8 cellular contexts compared by ENCODE assay signal in the genomic region with DNA sequence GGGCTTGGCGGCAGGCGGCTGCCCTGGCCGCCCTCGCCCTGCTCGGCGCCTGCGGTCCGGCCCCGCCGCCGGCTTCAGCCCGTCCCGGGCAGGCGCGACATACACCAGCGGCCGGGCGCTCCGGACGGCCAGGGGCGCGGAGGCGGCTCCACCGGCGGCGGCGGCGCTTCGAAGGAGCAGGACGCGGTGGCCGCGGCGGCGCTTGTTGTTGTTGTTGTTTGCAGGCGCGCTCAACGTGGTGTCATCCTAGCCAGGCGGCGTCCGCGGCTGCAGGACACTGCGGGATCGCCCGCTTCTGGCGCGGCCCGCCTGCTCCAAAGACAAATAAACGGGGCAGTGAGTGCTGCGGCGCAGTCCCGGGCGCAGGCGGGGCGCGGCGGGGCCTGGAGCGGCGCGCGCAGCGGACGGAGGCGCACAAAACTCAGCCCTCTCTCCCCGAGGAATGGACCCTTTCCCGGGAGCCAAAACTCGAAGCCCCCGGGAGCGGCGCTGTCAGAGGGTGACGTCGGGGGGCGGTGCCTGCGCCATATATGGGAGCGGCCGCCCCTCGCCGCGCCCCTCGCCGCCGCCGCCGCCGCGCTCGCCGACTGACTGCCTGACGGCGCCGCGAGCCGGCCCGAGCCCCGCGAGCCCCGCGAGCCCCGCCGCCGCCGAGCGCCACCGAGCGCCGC. TPM values are rescaled to one million over a fixed set of nuclear protein-coding genes. Genes with fewer than 3 reads are reported as not detected.
DNase-seq lines count a peak whose midpoint lies in the region; ATAC-seq and TF ChIP-seq lines count a peak whose summit lies in the region.

A gene with protein sequence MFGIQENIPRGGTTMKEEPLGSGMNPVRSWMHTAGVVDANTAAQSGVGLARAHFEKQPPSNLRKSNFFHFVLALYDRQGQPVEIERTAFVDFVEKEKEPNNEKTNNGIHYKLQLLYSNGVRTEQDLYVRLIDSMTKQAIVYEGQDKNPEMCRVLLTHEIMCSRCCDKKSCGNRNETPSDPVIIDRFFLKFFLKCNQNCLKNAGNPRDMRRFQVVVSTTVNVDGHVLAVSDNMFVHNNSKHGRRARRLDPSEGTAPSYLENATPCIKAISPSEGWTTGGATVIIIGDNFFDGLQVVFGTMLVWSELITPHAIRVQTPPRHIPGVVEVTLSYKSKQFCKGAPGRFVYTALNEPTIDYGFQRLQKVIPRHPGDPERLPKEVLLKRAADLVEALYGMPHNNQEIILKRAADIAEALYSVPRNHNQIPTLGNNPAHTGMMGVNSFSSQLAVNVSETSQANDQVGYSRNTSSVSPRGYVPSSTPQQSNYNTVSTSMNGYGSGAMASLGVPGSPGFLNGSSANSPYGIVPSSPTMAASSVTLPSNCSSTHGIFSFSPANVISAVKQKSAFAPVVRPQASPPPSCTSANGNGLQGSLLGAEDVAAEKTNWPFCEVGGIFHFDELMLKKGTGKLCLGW (minus strand): TSS at position 444 of the 671 bp plus-strand sequence. CDS start 506 bp downstream, outside the sequence.

- peaks cover 7 to 14% (median 10%) of the 10 kb centered on the region in 3 donors for H3K4me1 Mint-ChIP-seq in naive B cell

- TF ChIP-seq EP300 in esophagus muscularis mucosa (IDR thresholded peaks at IDR 0.05): no peak

- H3K36me3 Mint-ChIP-seq in naive B cell: peaks cover 0 to 5% of the 10 kb centered on the region in 2 donors

- peaks cover 13 to 69% (median 65%) of the 10 kb centered on the region in 4 donors for H3K4me1 ChIP-seq in esophagus muscularis mucosa
- H3K4me1 ChIP-seq in urinary bladder (ENCODE audit: insufficient read depth): peaks cover 2% of the 10 kb centered on the region
- no peaks in the 10 kb centered on the region for H3K4me1 ChIP-seq in MM.1S (ENCODE audit: low read length)

- no peak within 1 kb of the TSS for H3K9ac ChIP-seq in MM.1S (ENCODE audit: low read length)

- H3K4me3 Mint-ChIP-seq in naive B cell: peak within 1 kb of the TSS; percentile 66 to 88 (median 81)

- H3K27ac Mint-ChIP-seq in naive B cell: peak within 1 kb of the TSS; percentile 19 to 96 (median 67)

- DNase-seq in COLO668 (lab: John Stamatoyannopoulos, UW; ENCODE audit: unreplicated experiment): peak; percentile 69
- peak; percentile 55 for DNase-seq in KBM-7
- peak; percentile 76 for DNase-seq in activated CD8-positive, alpha-beta memory T cell treated with anti-CD3 and anti-CD28 coated beads, Interleukin-2, amount 50 U/mL, for 48 hours
- DNase-seq in esophagus muscularis mucosa (ENCODE audit: extremely low spot score): no peak
- DNase-seq in naive B cell: peak; percentile 37
- DNase-seq in MM.1S: no peak
- no peak for DNase-seq in KG1 (lab: John Stamatoyannopoulos, UW)

- H3K27me3 Mint-ChIP-seq in naive B cell: peaks cover 45 to 68% (median 47%) of the 10 kb centered on the region in 3 donors

- TF ChIP-seq CTCF in esophagus muscularis mucosa (IDR thresholded peaks at IDR 0.05) (no peak), MM.1S (IDR thresholded peaks at IDR 0.05; ENCODE audit: low read length) (no peak)

- H2AFZ ChIP-seq in MM.1S (ENCODE audit: low read length): no peak within 1 kb of the TSS

- H3K9me3 ChIP-seq in esophagus muscularis mucosa (no peaks in the 10 kb centered on the region), MM.1S (replicated peaks; ENCODE audit: insufficient read depth, low read length) (no peaks in the 10 kb centered on the region)

- peaks cover 0 to 36% (median 13%) of the 10 kb centered on the region in 7 donors for H3K9me3 Mint-ChIP-seq in naive B cell

- H3F3A ChIP-seq in MM.1S (ENCODE audit: insufficient read depth, low read length): no peaks in the 10 kb centered on the region

- H3K79me2 ChIP-seq in MM.1S (ENCODE audit: low read length): no peaks in the 10 kb centered on the region

- in situ Hi-C loops in KBM-7 (cut with MboI; ENCODE audit: low pct_unique_long_range_greater_than_20kb, low sequenced_read_pairs): no loop called here

- H3K4me3 ChIP-seq in esophagus muscularis mucosa (peak within 1 kb of the TSS; percentile 58 to 69 (median 62)), urinary bladder (ENCODE audit: low read depth, low read length) (peak within 1 kb of the TSS; percentile 52), MM.1S (ENCODE audit: low read length) (no peak within 1 kb of the TSS)

- intact Hi-C loops in esophagus muscularis mucosa (cut with DNase I): no loop called here

- no peaks in the 10 kb centered on the region for H3K36me3 ChIP-seq in esophagus muscularis mucosa
- H3K36me3 ChIP-seq in urinary bladder (ENCODE audit: insufficient read depth): no peaks in the 10 kb centered on the region
- H3K36me3 ChIP-seq in MM.1S (replicated peaks; ENCODE audit: insufficient read depth, low read length): no peaks in the 10 kb centered on the region

- H4K20me1 ChIP-seq in MM.1S (ENCODE audit: insufficient read depth, low read length): no peaks in the 10 kb centered on the region

- ATAC-seq in naive B cell (ENCODE audit: low read depth in 2 of 2): peak; percentile 57 to 76

- H3K27me3 ChIP-seq in esophagus muscularis mucosa (peaks cover 7 to 99% (median 85%) of the 10 kb centered on the region in 4 donors), MM.1S (replicated peaks; ENCODE audit: insufficient read depth, low read length) (no peaks in the 10 kb centered on the region)

- peak; percentile 24 for TF ChIP-seq POLR2A in esophagus muscularis mucosa (IDR thresholded peaks at IDR 0.05; ENCODE audit: low read depth)

- WGBS in esophagus muscularis mucosa: 1% methylated on average over 36 of the region's 106 CpGs
- WGBS in urinary bladder: under 1% methylated on average over 106 of the region's 106 CpGs

- peak within 1 kb of the TSS; percentile 71 to 81 (median 77) for H3K27ac ChIP-seq in esophagus muscularis mucosa (replicated peaks in 1 of 4)
- no peak within 1 kb of the TSS for H3K27ac ChIP-seq in urinary bladder (ENCODE audit: low read depth)
- H3K27ac ChIP-seq in MM.1S (ENCODE audit: low read length): no peak within 1 kb of the TSS

- no peak within 1 kb of the TSS for H3K4me2 ChIP-seq in MM.1S (ENCODE audit: low read depth, low read length)

- no peaks in the 10 kb centered on the region for H3K9me2 ChIP-seq in MM.1S (replicated peaks; ENCODE audit: insufficient read depth, low read length)

RNA-seq across cellular contexts. Expression of the gene that starts here (rescaled TPM):
- total RNA-seq in esophagus muscularis mucosa (1 to 10 TPM; 2.9 to 7.3 (median 5.2) TPM), urinary bladder (29.4 TPM)
- polyA plus RNA-seq in naive B cell (ENCODE audit: low read depth in 6 of 6) (not detected), urinary bladder (5.1 TPM)

Comparison
In these comparisons a context has a peak if more than half of its experiments do, and no peak if none do; other contexts are left out.
1. Peak in DNase-seq and ATAC-seq in naive B cell; RNA of the gene not detected or under 1 TPM.
2. DNase-seq: peak in COLO668 (single experiment), KBM-7 (single experiment) and activated CD8-positive, alpha-beta memory T cell treated with anti-CD3 and anti-CD28 coated beads, Interleukin-2, amount 50 U/mL, for 48 hours (single experiment); none in esophagus muscularis mucosa (single experiment), MM.1S (single experiment) and KG1 (single experiment).
3. H3K27ac ChIP-seq: peak in esophagus muscularis mucosa (4 of 4); none in urinary bladder (single experiment) and MM.1S (single experiment).